ENCODE assay signal across 11 cellular contexts in the genomic region with DNA sequence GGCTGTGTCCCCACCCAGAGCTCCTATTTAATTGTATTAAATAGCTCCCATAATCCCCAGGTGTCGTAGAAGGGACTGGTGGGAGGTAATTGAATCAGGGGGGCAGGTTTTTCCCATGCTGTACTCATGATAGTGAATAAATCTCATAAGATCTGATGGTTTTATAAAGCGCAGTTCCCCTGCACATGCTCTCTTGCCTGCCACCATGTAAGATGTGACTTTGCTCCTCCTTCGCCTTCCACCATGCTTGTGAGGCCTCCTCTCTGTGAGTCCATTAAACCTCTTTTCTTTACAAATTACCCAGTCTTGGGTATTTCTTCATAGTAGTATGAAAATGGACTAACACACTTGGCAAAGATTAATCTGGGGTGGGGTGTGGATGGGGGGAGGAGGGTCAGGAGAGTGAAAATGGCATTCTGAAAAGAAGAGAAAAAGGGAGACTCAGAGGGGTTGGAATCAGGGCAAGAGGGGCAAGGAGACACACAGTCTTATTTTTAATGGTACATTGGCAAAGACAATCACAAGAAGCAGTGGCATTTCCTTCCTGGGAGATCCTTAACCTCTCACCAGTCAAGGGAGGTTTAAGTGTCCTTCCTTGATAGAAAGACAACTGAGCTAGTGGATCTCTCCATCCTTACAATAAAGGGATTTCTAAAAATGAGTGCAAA. TPM values are rescaled to one million over a fixed set of nuclear protein-coding genes. Genes with fewer than 3 reads are reported as not detected.
DNase-seq lines count a peak whose midpoint lies in the region; ATAC-seq, FAIRE-seq and TF ChIP-seq lines count a peak whose summit lies in the region.
"Had no signal": no experiment of that assay in that cellular context is flagged by ENCODE, and none has a peak within 500 bp of the region (broad histone marks: within the 10 kb centered on the region; RNA-seq: fewer than 3 reads in every experiment).

No MANE protein-coding gene starts in this region.

- H3K79me2 ChIP-seq in keratinocyte (ENCODE audit: control insufficient read depth, insufficient read depth, low read length): no peaks in the 10 kb centered on the region
- H3K79me2 ChIP-seq in H9 (ENCODE audit: insufficient read depth, low read length): no peaks in the 10 kb centered on the region

- H3K4me2 ChIP-seq in keratinocyte (ENCODE audit: control insufficient read depth, extremely low read depth, insufficient read depth, low read depth, low read length) (peak overlapping the region; percentile 73), H9 (ENCODE audit: insufficient read depth, insufficient read length, low read length) (no peak overlapping the region)

- H3K27ac ChIP-seq in keratinocyte (ENCODE audit: control insufficient read depth, insufficient read depth, low read length): peak overlapping the region; percentile 32
- no peak overlapping the region for H3K27ac ChIP-seq in H9 (ENCODE audit: insufficient read length, low read depth, low read length)

- H3K9ac ChIP-seq in keratinocyte (ENCODE audit: control insufficient read depth, extremely low read depth, insufficient read depth, low read length) (no peak overlapping the region), H9 (ENCODE audit: extremely low read depth, insufficient read length, low read length) (no peak overlapping the region)

- H3K27ac Mint-ChIP-seq in Caco-2 (ENCODE audit: unreplicated experiment) (peak overlapping the region; percentile 11), H9 (no peak overlapping the region)

- CTCF ChIA-PET in Caco-2 (lab: Charles Lee): no interaction called here

- H3T11ph ChIP-seq in H9 (ENCODE audit: low read length): no peak overlapping the region

- peaks cover 16% of the 10 kb centered on the region for H3K9me3 Mint-ChIP-seq in Caco-2 (ENCODE audit: unreplicated experiment)
- H3K9me3 Mint-ChIP-seq in H9: peaks cover 7 to 9% of the 10 kb centered on the region in 2 experiments; a peak in 3 of 5 replicates

- TF ChIP-seq CTCF in Caco-2 (IDR thresholded peaks at IDR 0.05; ENCODE audit: insufficient read depth in 1 of 2, low read depth in 1 of 2, low read length in 1 of 2, severe bottlenecking in 1 of 2, unreplicated experiment in 1 of 2) (no peak), keratinocyte (optimal IDR thresholded peaks at IDR 0.05 in 1 of 3, IDR thresholded peaks at IDR 0.05 in 1 of 3, conservative IDR thresholded peaks at IDR 0.05 in 1 of 3; ENCODE audit: extremely low read depth in 1 of 3, insufficient read depth in 2 of 3, low read length in 3 of 3) (no peak), H9 (conservative IDR thresholded peaks at IDR 0.05) (no peak)

- no peak overlapping the region for H3K4ac ChIP-seq in H9 (ENCODE audit: low read depth, low read length)

- no peak overlapping the region for H4K91ac ChIP-seq in H9 (ENCODE audit: insufficient read length, low read depth, low read length)

- no peaks in the 10 kb centered on the region for H3K27me3 ChIP-seq in Caco-2 (replicated peaks; ENCODE audit: control insufficient read depth, insufficient read depth, low read length)
- H3K27me3 ChIP-seq in keratinocyte (ENCODE audit: control insufficient read depth, extremely low read depth, insufficient read depth, low read length): no peaks in the 10 kb centered on the region
- H3K27me3 ChIP-seq in H9 (ENCODE audit: insufficient read depth, low read length): no peaks in the 10 kb centered on the region

- H3K4me1 ChIP-seq in Caco-2: peaks cover 30% of the 10 kb centered on the region
- H3K4me1 ChIP-seq in keratinocyte (ENCODE audit: control insufficient read depth, extremely low read depth, insufficient read depth, low read length): peaks cover 23% of the 10 kb centered on the region
- H3K4me1 ChIP-seq in H9 (ENCODE audit: insufficient read depth, low read length): no peaks in the 10 kb centered on the region

- H3K4me3 ChIP-seq in Caco-2 (ENCODE audit: low read depth, low read length) (no peak overlapping the region), keratinocyte (ENCODE audit: control insufficient read depth in 2 of 3, extremely low read depth in 1 of 3, insufficient read depth in 2 of 3, low read depth in 1 of 3, low read length in 3 of 3) (no peak overlapping the region)

- no peak overlapping the region for H2AK5ac ChIP-seq in H9 (ENCODE audit: insufficient read length, low read length)

- H3K27me3 Mint-ChIP-seq in Caco-2 (ENCODE audit: insufficient read depth, unreplicated experiment) (no peaks in the 10 kb centered on the region), H9 (ENCODE audit: low read depth) (no peaks in the 10 kb centered on the region)

- DNase-seq in Caco-2 (no peak), keratinocyte (ENCODE audit: low read depth, low spot score) (no peak), NK-92 (lab: John Stamatoyannopoulos, UW; ENCODE audit: unreplicated experiment) (no peak), AG08395 (ENCODE audit: low spot score) (no peak), HuH-7 (ENCODE audit: low spot score) (no peak), H9 (no peak)
- DNase-seq: activated effector memory CD4-positive, alpha-beta T cell treated with anti-CD3 and anti-CD28 coated beads, Interleukin-2, amount 50 U/mL, for 16 hours had no signal

- 0 out of 2 replicates have a peak, but pooled peaks cover 4% of the 10 kb centered on the region for H3K9me3 ChIP-seq in Caco-2
- H3K9me3 ChIP-seq in keratinocyte (ENCODE audit: control insufficient read depth, low read depth, low read length): peaks cover 2% of the 10 kb centered on the region
- peaks cover 6% of the 10 kb centered on the region for H3K9me3 ChIP-seq in H9 (ENCODE audit: control insufficient read depth, low read depth, low read length)

- dilution Hi-C loops in keratinocyte (cut with MboI; ENCODE audit: extremely low pct_ligation_motif_present, low sequenced_read_pairs): no loop called here

- H3K4me3 Mint-ChIP-seq in Caco-2 (ENCODE audit: unreplicated experiment) (no peak overlapping the region), H9 (no peak overlapping the region)

- no peak overlapping the region for H2BK5ac ChIP-seq in H9 (ENCODE audit: insufficient read length, low read length)

- no CpG with 5 or more reads among the region's 3 CpGs for WGBS in H9 (ENCODE audit: extremely low coverage, insufficient read length, low lambda C conversion rate)

- no peak overlapping the region for H3K56ac ChIP-seq in H9 (ENCODE audit: insufficient read length, low read depth, low read length)

- H2BK12ac ChIP-seq in H9 (ENCODE audit: insufficient read length, low read depth, low read length): no peak overlapping the region

- H3K23ac ChIP-seq in H9 (ENCODE audit: insufficient read length, low read depth, low read length): no peak overlapping the region

- ATAC-seq in GM21381 (IDR thresholded peaks at IDR 0.05; ENCODE audit: unreplicated experiment): peak; percentile 18
- ATAC-seq in HG03378 (IDR thresholded peaks at IDR 0.05; ENCODE audit: unreplicated experiment): peak; percentile 19

- no peak for FAIRE-seq in keratinocyte (lab: Jason Lieb, UNC)

- H2BK120ac ChIP-seq in H9 (ENCODE audit: low read depth, low read length, poor library complexity, severe bottlenecking): no peak overlapping the region

- H2BK15ac ChIP-seq in H9 (ENCODE audit: low read depth, low read length): no peak overlapping the region

- H3K23me2 ChIP-seq in H9 (ENCODE audit: insufficient read length, low read depth, low read length, poor library complexity, severe bottlenecking): no peaks in the 10 kb centered on the region

- H3K4me1 Mint-ChIP-seq in Caco-2 (ENCODE audit: low read depth, unreplicated experiment): peaks cover 20% of the 10 kb centered on the region
- H3K4me1 Mint-ChIP-seq in H9: peaks cover 10 to 14% of the 10 kb centered on the region in 2 experiments

- H3K9me1 ChIP-seq in keratinocyte (ENCODE audit: control insufficient read depth, extremely low read depth, insufficient read depth, low read length): no peaks in the 10 kb centered on the region

- H2AFZ ChIP-seq in keratinocyte (ENCODE audit: control insufficient read depth, low read length): no peak overlapping the region
- H2AFZ ChIP-seq in H9 (ENCODE audit: low read length): no peak overlapping the region

- H3K36me3 Mint-ChIP-seq in Caco-2 (ENCODE audit: insufficient read depth, unreplicated experiment) (no peaks in the 10 kb centered on the region), H9 (ENCODE audit: insufficient read depth in 1 of 3, low read depth in 3 of 3) (peaks cover 3 to 11% (median 5%) of the 10 kb centered on the region in 3 experiments; a peak in 4 of 7 replicates)

- no peak overlapping the region for H3K14ac ChIP-seq in H9 (ENCODE audit: insufficient read depth, low read length)

- no peaks in the 10 kb centered on the region for H3K36me3 ChIP-seq in Caco-2 (ENCODE audit: control insufficient read depth, insufficient read depth, low read length)
- no peaks in the 10 kb centered on the region for H3K36me3 ChIP-seq in keratinocyte (ENCODE audit: control insufficient read depth in 2 of 2, extremely low read depth in 1 of 2, insufficient read depth in 2 of 2, low read length in 2 of 2)

- POLR2A ChIA-PET in Caco-2 (lab: Charles Lee): no interaction called here

- H3K79me1 ChIP-seq in H9 (ENCODE audit: insufficient read depth, low read depth, low read length, poor library complexity, severe bottlenecking): no peaks in the 10 kb centered on the region

- no peak overlapping the region for H3K18ac ChIP-seq in H9 (ENCODE audit: insufficient read length, low read depth, low read length)

- H4K5ac ChIP-seq in H9 (ENCODE audit: insufficient read length, low read depth, low read length): no peak overlapping the region

- no TSS peak for BruUV-seq in Caco-2 (replicated peaks; lab: Mats Ljungman, UMichigan)

- H4K8ac ChIP-seq in H9 (replicated peaks; ENCODE audit: insufficient read length, low read depth, low read length): no peak overlapping the region

- intact Hi-C loops in Caco-2 (cut with micrococcal nuclease; ENCODE audit: unreplicated experiment): no loop called here

- H4K20me1 ChIP-seq in keratinocyte (ENCODE audit: control insufficient read depth, extremely low read depth, insufficient read depth, low read length) (no peaks in the 10 kb centered on the region), H9 (ENCODE audit: control insufficient read depth, insufficient read depth, insufficient read length) (no peaks in the 10 kb centered on the region)

- no peak overlapping the region for H2BK20ac ChIP-seq in H9 (ENCODE audit: low read depth, low read length, poor library complexity, severe bottlenecking)

RNA-seq across cellular contexts. Expression of a gene that starts 37.5 kb away (rescaled TPM):
- total RNA-seq in Caco-2 (2022) (not detected in 2 replicates), H9 (2021) (not detected in 2 replicates)
- not detected in 3 replicates for polyA plus RNA-seq in keratinocyte
- polyA plus RNA-seq in keratinocyte (2011; ENCODE audit: low read depth): not detected
- polyA plus RNA-seq in keratinocyte (2011; cell fraction: cytosol; rRNA removed): not detected in 2 replicates
- polyA plus RNA-seq in keratinocyte (2011; cell fraction: nucleus; rRNA removed): not detected in 2 replicates
- polyA plus RNA-seq in keratinocyte (2012; ENCODE audit: low replicate concordance): not detected in 2 replicates
- polyA minus RNA-seq in keratinocyte: not detected in 3 replicates
- not detected for polyA minus RNA-seq in keratinocyte (2011; cell fraction: cytosol; rRNA and poly(A)+ RNA removed)
- not detected in 2 replicates for polyA minus RNA-seq in keratinocyte (2011; cell fraction: nucleus; rRNA and poly(A)+ RNA removed)
- total RNA-seq: renal cortical epithelial cell; T-helper 2 cell treated with Interferon-gamma antibody and Interleukin-4, amounts not matched to agents 100 ng/mL and 5 ng/mL, for 36 hours had no signal
